ENCODE assay signal across 1 cellular context in the genomic region with DNA sequence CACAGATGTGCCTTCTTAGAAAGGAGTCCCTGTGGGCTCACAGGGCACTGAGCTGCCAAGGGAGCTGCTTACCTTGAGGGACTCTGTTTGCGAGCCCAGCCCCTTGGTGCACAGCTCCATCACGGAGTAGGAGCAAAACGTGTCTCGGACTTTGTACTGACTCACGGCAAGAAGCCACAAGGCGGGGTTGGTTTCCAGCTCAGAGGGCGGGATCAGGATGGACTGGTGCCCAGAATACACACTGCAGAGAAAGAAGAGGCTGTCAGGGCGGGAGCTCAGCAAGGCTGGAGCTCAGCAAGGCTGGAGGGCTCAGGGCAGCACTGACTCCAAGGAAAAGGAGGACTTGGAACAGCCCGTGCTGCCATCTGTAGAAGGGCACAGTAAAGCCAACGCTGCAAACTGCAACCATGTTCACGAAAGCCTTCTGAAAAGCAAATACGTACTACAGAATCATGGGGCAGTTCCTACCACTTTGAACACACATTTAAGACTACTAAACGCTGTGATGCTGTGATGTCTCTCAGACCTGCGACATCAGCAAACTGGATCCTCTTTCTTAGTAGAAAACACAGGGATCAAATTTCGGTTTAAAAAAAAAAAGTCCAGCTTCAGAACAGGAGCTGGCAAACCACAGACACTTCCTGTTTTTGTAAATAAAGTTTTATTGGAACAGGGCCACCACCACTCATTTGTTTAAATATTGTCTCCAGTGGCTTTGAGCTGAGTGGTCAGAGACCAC.
TF ChIP-seq lines count a peak whose summit lies in the region.

No MANE protein-coding gene starts in this region.

TF ChIP-seq in HepG2, 621 proteins besides CTCF, POLR2A, EP300 and RAD21 (continued from another document and continues in another):
- TF ChIP-seq, protein P1, sequence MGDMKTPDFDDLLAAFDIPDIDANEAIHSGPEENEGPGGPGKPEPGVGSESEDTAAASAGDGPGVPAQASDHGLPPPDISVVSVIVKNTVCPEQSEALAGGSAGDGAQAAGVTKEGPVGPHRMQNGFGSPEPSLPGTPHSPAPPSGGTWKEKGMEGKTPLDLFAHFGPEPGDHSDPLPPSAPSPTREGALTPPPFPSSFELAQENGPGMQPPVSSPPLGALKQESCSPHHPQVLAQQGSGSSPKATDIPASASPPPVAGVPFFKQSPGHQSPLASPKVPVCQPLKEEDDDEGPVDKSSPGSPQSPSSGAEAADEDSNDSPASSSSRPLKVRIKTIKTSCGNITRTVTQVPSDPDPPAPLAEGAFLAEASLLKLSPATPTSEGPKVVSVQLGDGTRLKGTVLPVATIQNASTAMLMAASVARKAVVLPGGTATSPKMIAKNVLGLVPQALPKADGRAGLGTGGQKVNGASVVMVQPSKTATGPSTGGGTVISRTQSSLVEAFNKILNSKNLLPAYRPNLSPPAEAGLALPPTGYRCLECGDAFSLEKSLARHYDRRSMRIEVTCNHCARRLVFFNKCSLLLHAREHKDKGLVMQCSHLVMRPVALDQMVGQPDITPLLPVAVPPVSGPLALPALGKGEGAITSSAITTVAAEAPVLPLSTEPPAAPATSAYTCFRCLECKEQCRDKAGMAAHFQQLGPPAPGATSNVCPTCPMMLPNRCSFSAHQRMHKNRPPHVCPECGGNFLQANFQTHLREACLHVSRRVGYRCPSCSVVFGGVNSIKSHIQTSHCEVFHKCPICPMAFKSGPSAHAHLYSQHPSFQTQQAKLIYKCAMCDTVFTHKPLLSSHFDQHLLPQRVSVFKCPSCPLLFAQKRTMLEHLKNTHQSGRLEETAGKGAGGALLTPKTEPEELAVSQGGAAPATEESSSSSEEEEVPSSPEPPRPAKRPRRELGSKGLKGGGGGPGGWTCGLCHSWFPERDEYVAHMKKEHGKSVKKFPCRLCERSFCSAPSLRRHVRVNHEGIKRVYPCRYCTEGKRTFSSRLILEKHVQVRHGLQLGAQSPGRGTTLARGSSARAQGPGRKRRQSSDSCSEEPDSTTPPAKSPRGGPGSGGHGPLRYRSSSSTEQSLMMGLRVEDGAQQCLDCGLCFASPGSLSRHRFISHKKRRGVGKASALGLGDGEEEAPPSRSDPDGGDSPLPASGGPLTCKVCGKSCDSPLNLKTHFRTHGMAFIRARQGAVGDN (CRISPR knock-in tag; IDR thresholded peaks at IDR 0.05): peak; percentile 66
- no peak for TF ChIP-seq MAF1 (CRISPR knock-in tag; IDR thresholded peaks at IDR 0.05; ENCODE audit: borderline replicate concordance)
- TF ChIP-seq, protein P2, sequence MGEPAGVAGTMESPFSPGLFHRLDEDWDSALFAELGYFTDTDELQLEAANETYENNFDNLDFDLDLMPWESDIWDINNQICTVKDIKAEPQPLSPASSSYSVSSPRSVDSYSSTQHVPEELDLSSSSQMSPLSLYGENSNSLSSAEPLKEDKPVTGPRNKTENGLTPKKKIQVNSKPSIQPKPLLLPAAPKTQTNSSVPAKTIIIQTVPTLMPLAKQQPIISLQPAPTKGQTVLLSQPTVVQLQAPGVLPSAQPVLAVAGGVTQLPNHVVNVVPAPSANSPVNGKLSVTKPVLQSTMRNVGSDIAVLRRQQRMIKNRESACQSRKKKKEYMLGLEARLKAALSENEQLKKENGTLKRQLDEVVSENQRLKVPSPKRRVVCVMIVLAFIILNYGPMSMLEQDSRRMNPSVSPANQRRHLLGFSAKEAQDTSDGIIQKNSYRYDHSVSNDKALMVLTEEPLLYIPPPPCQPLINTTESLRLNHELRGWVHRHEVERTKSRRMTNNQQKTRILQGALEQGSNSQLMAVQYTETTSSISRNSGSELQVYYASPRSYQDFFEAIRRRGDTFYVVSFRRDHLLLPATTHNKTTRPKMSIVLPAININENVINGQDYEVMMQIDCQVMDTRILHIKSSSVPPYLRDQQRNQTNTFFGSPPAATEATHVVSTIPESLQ (CRISPR knock-in tag; conservative IDR thresholded peaks at IDR 0.05): no peak
- no peak for TF ChIP-seq ZNF747 (CRISPR knock-in tag; IDR thresholded peaks at IDR 0.05; ENCODE audit: borderline replicate concordance)
- TF ChIP-seq ARNT (IDR thresholded peaks at IDR 0.05): no peak
- no peak for TF ChIP-seq KLF13 (CRISPR knock-in tag; IDR thresholded peaks at IDR 0.05)
- no peak for TF ChIP-seq SRSF1 (optimal IDR thresholded peaks at IDR 0.05; ENCODE audit: low read depth, low read length)
- TF ChIP-seq ZFP90 (CRISPR knock-in tag; IDR thresholded peaks at IDR 0.05; ENCODE audit: borderline replicate concordance): no peak
- peak; percentile 24 for TF ChIP-seq YY1 (IDR thresholded peaks at IDR 0.05; ENCODE audit: insufficient read depth, insufficient replicate concordance, low read depth, low read length)
- no peak for TF ChIP-seq RBFOX2 (IDR thresholded peaks at IDR 0.05; ENCODE audit: low read depth, low read length)
- no peak for TF ChIP-seq ZFAT (CRISPR knock-in tag; conservative IDR thresholded peaks at IDR 0.05)
- TF ChIP-seq ZNF232 (CRISPR knock-in tag; IDR thresholded peaks at IDR 0.05; ENCODE audit: borderline replicate concordance): no peak
- TF ChIP-seq, protein P3, sequence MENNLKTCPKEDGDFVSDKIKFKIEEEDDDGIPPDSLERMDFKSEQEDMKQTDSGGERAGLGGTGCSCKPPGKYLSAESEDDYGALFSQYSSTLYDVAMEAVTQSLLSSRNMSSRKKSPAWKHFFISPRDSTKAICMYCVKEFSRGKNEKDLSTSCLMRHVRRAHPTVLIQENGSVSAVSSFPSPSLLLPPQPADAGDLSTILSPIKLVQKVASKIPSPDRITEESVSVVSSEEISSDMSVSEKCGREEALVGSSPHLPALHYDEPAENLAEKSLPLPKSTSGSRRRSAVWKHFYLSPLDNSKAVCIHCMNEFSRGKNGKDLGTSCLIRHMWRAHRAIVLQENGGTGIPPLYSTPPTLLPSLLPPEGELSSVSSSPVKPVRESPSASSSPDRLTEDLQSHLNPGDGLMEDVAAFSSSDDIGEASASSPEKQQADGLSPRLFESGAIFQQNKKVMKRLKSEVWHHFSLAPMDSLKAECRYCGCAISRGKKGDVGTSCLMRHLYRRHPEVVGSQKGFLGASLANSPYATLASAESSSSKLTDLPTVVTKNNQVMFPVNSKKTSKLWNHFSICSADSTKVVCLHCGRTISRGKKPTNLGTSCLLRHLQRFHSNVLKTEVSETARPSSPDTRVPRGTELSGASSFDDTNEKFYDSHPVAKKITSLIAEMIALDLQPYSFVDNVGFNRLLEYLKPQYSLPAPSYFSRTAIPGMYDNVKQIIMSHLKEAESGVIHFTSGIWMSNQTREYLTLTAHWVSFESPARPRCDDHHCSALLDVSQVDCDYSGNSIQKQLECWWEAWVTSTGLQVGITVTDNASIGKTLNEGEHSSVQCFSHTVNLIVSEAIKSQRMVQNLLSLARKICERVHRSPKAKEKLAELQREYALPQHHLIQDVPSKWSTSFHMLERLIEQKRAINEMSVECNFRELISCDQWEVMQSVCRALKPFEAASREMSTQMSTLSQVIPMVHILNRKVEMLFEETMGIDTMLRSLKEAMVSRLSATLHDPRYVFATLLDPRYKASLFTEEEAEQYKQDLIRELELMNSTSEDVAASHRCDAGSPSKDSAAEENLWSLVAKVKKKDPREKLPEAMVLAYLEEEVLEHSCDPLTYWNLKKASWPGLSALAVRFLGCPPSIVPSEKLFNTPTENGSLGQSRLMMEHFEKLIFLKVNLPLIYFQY (CRISPR knock-in tag; IDR thresholded peaks at IDR 0.05; ENCODE audit: borderline replicate concordance): no peak
- TF ChIP-seq, protein P4, sequence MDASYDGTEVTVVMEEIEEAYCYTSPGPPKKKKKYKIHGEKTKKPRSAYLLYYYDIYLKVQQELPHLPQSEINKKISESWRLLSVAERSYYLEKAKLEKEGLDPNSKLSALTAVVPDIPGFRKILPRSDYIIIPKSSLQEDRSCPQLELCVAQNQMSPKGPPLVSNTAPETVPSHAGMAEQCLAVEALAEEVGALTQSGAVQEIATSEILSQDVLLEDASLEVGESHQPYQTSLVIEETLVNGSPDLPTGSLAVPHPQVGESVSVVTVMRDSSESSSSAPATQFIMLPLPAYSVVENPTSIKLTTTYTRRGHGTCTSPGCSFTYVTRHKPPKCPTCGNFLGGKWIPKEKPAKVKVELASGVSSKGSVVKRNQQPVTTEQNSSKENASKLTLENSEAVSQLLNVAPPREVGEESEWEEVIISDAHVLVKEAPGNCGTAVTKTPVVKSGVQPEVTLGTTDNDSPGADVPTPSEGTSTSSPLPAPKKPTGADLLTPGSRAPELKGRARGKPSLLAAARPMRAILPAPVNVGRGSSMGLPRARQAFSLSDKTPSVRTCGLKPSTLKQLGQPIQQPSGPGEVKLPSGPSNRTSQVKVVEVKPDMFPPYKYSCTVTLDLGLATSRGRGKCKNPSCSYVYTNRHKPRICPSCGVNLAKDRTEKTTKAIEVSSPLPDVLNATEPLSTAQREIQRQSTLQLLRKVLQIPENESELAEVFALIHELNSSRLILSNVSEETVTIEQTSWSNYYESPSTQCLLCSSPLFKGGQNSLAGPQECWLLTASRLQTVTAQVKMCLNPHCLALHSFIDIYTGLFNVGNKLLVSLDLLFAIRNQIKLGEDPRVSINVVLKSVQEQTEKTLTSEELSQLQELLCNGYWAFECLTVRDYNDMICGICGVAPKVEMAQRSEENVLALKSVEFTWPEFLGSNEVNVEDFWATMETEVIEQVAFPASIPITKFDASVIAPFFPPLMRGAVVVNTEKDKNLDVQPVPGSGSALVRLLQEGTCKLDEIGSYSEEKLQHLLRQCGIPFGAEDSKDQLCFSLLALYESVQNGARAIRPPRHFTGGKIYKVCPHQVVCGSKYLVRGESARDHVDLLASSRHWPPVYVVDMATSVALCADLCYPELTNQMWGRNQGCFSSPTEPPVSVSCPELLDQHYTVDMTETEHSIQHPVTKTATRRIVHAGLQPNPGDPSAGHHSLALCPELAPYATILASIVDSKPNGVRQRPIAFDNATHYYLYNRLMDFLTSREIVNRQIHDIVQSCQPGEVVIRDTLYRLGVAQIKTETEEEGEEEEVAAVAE (CRISPR knock-in tag; IDR thresholded peaks at IDR 0.05; ENCODE audit: borderline replicate concordance): no peak
- TF ChIP-seq HNRNPH1 (optimal IDR thresholded peaks at IDR 0.05; ENCODE audit: low read depth, low read length): no peak
- TF ChIP-seq SP140L (CRISPR knock-in tag; IDR thresholded peaks at IDR 0.05; ENCODE audit: borderline replicate concordance): no peak
- TF ChIP-seq CHD2 (IDR thresholded peaks at IDR 0.05; ENCODE audit: low read depth, low read length): no peak
- no peak for TF ChIP-seq CHCHD3 (CRISPR knock-in tag; IDR thresholded peaks at IDR 0.05)
- no peak for TF ChIP-seq PCBP2 (optimal IDR thresholded peaks at IDR 0.05; ENCODE audit: low read depth, low read length, poor library complexity, severe bottlenecking)
- TF ChIP-seq ZNF619 (CRISPR knock-in tag; IDR thresholded peaks at IDR 0.05): no peak
- no peak for TF ChIP-seq ZSCAN22 (CRISPR knock-in tag; IDR thresholded peaks at IDR 0.05)
- no peak for TF ChIP-seq ZNF264 (CRISPR knock-in tag; IDR thresholded peaks at IDR 0.05)
- TF ChIP-seq, protein P5, sequence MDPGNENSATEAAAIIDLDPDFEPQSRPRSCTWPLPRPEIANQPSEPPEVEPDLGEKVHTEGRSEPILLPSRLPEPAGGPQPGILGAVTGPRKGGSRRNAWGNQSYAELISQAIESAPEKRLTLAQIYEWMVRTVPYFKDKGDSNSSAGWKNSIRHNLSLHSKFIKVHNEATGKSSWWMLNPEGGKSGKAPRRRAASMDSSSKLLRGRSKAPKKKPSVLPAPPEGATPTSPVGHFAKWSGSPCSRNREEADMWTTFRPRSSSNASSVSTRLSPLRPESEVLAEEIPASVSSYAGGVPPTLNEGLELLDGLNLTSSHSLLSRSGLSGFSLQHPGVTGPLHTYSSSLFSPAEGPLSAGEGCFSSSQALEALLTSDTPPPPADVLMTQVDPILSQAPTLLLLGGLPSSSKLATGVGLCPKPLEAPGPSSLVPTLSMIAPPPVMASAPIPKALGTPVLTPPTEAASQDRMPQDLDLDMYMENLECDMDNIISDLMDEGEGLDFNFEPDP (CRISPR knock-in tag; conservative IDR thresholded peaks at IDR 0.05): no peak
- TF ChIP-seq, protein P6, sequence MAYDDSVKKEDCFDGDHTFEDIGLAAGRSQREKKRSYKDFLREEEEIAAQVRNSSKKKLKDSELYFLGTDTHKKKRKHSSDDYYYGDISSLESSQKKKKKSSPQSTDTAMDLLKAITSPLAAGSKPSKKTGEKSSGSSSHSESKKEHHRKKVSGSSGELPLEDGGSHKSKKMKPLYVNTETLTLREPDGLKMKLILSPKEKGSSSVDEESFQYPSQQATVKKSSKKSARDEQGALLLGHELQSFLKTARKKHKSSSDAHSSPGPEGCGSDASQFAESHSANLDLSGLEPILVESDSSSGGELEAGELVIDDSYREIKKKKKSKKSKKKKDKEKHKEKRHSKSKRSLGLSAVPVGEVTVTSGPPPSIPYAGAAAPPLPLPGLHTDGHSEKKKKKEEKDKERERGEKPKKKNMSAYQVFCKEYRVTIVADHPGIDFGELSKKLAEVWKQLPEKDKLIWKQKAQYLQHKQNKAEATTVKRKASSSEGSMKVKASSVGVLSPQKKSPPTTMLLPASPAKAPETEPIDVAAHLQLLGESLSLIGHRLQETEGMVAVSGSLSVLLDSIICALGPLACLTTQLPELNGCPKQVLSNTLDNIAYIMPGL (CRISPR knock-in tag; IDR thresholded peaks at IDR 0.05; ENCODE audit: borderline replicate concordance in 1 of 2, low read depth in 1 of 2): 0 out of 4 replicates have a peak, but pooled peaks of 1 of the 2 experiments have one; percentile 42
- TF ChIP-seq, protein P7, sequence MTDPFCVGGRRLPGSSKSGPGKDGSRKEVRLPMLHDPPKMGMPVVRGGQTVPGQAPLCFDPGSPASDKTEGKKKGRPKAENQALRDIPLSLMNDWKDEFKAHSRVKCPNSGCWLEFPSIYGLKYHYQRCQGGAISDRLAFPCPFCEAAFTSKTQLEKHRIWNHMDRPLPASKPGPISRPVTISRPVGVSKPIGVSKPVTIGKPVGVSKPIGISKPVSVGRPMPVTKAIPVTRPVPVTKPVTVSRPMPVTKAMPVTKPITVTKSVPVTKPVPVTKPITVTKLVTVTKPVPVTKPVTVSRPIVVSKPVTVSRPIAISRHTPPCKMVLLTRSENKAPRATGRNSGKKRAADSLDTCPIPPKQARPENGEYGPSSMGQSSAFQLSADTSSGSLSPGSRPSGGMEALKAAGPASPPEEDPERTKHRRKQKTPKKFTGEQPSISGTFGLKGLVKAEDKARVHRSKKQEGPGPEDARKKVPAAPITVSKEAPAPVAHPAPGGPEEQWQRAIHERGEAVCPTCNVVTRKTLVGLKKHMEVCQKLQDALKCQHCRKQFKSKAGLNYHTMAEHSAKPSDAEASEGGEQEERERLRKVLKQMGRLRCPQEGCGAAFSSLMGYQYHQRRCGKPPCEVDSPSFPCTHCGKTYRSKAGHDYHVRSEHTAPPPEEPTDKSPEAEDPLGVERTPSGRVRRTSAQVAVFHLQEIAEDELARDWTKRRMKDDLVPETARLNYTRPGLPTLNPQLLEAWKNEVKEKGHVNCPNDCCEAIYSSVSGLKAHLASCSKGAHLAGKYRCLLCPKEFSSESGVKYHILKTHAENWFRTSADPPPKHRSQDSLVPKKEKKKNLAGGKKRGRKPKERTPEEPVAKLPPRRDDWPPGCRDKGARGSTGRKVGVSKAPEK (CRISPR knock-in tag; IDR thresholded peaks at IDR 0.05; ENCODE audit: borderline replicate concordance): no peak
- TF ChIP-seq ESRRA (CRISPR knock-in tag; IDR thresholded peaks at IDR 0.05; ENCODE audit: low read depth): no peak
- TF ChIP-seq ZNF317 (CRISPR knock-in tag; IDR thresholded peaks at IDR 0.05): no peak
- TF ChIP-seq ZBTB7B (CRISPR knock-in tag; IDR thresholded peaks at IDR 0.05): no peak
- TF ChIP-seq KLF15 (CRISPR knock-in tag; IDR thresholded peaks at IDR 0.05; ENCODE audit: borderline replicate concordance): no peak
- no peak for TF ChIP-seq ZNF33B (CRISPR knock-in tag; IDR thresholded peaks at IDR 0.05)
- TF ChIP-seq GABPA (IDR thresholded peaks at IDR 0.05; ENCODE audit: low read depth, low read length): no peak
- TF ChIP-seq GABPA (CRISPR knock-in tag; IDR thresholded peaks at IDR 0.05; ENCODE audit: low read depth): peak; percentile 74
